ENCODE assay signal across 23 cellular contexts in genomic region chr14:66813636-66814035, GRCh38.
"Had no signal": no experiment of that assay in that cellular context is flagged by ENCODE, and none has a peak within 500 bp of the region (broad histone marks: within the 10 kb centered on the region; RNA-seq: fewer than 3 reads in every experiment).

No MANE protein-coding gene starts in this region.

- H3K4me3 ChIP-seq: MG63 had no signal

- DNase-seq: activated B cell treated with CpG ODN at 0.5 μM for 24 hours; activated CD4-positive, alpha-beta T cell treated with anti-CD3 and anti-CD28 coated beads for 1 hour; activated CD4-positive, alpha-beta T cell treated with anti-CD3 and anti-CD28 coated beads, Interleukin-2, amount 10 ng/mL, durations not matched to agents 24 days and 14 days; activated CD4-positive, alpha-beta T cell treated with anti-CD3 and anti-CD28 coated beads, Interleukin-2, amount 50 U/mL, for 48 hours; activated CD8-positive, alpha-beta memory T cell treated with anti-CD3 and anti-CD28 coated beads, Interleukin-2, amount 10 ng/mL, durations not matched to agents 7 days and 5 days; activated effector memory CD4-positive, alpha-beta T cell treated with anti-CD3 and anti-CD28 coated beads, Interleukin-2, amount 50 U/mL, for 16 hours; activated naive CD4-positive, alpha-beta T cell treated with anti-CD3 and anti-CD28 coated beads for 36 hours; activated T-cell treated with anti-CD3 and anti-CD28 coated beads, Interleukin-2, amount 50 U/mL, for 4 hours; amygdala; MG63; NCI-H1105; NCI-H1436; NCI-H1694 treated with DMSO at 0.1 percent for 48 hours; NCI-H2029 treated with DMSO at 0.1 percent for 48 hours; NCI-H510A treated with DMSO at 0.1 percent for 48 hours; PC-3; SIG-M5; T-cell; T-helper 2 cell; T1000 had no signal

- H3K27ac Mint-ChIP-seq: activated B cell treated with CpG ODN at 0.5 μM for 24 hours; activated CD4-positive, alpha-beta T cell treated with anti-CD3 and anti-CD28 coated beads, Interleukin-2, amount 10 ng/mL, durations not matched to agents 24 days and 14 days; activated CD8-positive, alpha-beta memory T cell treated with anti-CD3 and anti-CD28 coated beads, Interleukin-2, amount 10 ng/mL, durations not matched to agents 7 days and 5 days; activated naive CD4-positive, alpha-beta T cell treated with anti-CD3 and anti-CD28 coated beads for 36 hours; activated naive CD8-positive, alpha-beta T cell; brain; T-cell had no signal

- ATAC-seq: activated CD8-positive, alpha-beta memory T cell treated with anti-CD3 and anti-CD28 coated beads, Interleukin-2, amount 10 ng/mL, durations not matched to agents 7 days and 5 days; activated T-cell treated with anti-CD3 and anti-CD28 coated beads, Interleukin-2, amount 50 U/mL, for 4 hours; PC-3; T-cell had no signal

- H3K9me3 ChIP-seq: MG63 had no signal

- H3K4me3 Mint-ChIP-seq: activated B cell treated with CpG ODN at 0.5 μM for 24 hours; activated CD4-positive, alpha-beta T cell treated with anti-CD3 and anti-CD28 coated beads, Interleukin-2, amount 10 ng/mL, durations not matched to agents 24 days and 14 days; activated CD8-positive, alpha-beta memory T cell treated with anti-CD3 and anti-CD28 coated beads, Interleukin-2, amount 10 ng/mL, durations not matched to agents 7 days and 5 days; activated naive CD4-positive, alpha-beta T cell treated with anti-CD3 and anti-CD28 coated beads for 36 hours; activated naive CD8-positive, alpha-beta T cell; activated T-cell treated with anti-CD3 and anti-CD28 coated beads, Interleukin-2, amount 50 U/mL, for 4 hours; brain; T-cell had no signal

- H3K36me3 ChIP-seq: MG63 had no signal

- H3K27me3 ChIP-seq: MG63 had no signal

- H3K4me1 Mint-ChIP-seq: activated B cell treated with CpG ODN at 0.5 μM for 24 hours; activated CD4-positive, alpha-beta T cell treated with anti-CD3 and anti-CD28 coated beads, Interleukin-2, amount 10 ng/mL, durations not matched to agents 24 days and 14 days; activated CD8-positive, alpha-beta memory T cell treated with anti-CD3 and anti-CD28 coated beads, Interleukin-2, amount 10 ng/mL, durations not matched to agents 7 days and 5 days; brain; IgD-negative memory B cell; T-cell had no signal

- H3K27me3 Mint-ChIP-seq: activated B cell treated with CpG ODN at 0.5 μM for 24 hours; activated CD4-positive, alpha-beta T cell treated with anti-CD3 and anti-CD28 coated beads, Interleukin-2, amount 10 ng/mL, durations not matched to agents 24 days and 14 days; activated CD8-positive, alpha-beta memory T cell treated with anti-CD3 and anti-CD28 coated beads, Interleukin-2, amount 10 ng/mL, durations not matched to agents 7 days and 5 days; activated naive CD8-positive, alpha-beta T cell; brain; IgD-negative memory B cell; T-cell had no signal
